In the genomic region with DNA sequence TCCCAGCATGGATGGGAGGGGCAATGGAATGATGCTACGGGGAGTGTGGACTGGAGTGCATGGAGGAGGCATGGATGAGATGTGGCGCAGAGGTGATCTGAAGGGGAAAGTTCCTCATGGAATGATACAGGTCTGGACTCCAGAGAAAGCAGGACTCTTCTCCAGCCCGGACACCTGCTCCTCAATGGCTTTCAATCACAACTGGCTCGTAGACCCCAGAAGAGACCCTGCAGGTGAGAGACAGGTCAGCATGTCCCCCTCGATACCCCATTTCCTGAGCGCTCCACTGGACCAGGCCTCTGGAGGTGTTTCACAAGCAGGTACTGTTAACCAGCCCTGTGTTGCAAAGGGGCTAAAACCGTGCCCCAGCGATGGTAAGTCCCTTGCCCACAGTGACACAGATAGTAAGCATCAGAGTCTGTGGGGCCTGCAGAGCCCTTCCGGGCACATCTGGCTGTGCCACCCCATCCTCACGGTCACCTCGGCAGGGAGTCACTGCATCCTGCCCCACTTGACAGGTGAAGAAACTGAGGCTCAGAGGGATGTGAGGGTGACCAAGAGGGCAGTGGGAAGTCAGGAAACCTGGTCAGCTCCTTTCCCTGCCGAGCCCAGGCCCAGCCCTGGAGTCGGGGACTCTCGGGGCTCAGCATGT, we compare ENCODE assay signal across 3 cellular contexts.
TF ChIP-seq lines count a peak whose summit lies in the region.

No MANE protein-coding gene starts in this region.

TF ChIP-seq in SK-N-SH treated with all-trans-retinoic acid at 6 μM for 48 hours, 23 proteins besides CTCF, POLR2A, EP300 and RAD21:
- TF ChIP-seq, protein P1, sequence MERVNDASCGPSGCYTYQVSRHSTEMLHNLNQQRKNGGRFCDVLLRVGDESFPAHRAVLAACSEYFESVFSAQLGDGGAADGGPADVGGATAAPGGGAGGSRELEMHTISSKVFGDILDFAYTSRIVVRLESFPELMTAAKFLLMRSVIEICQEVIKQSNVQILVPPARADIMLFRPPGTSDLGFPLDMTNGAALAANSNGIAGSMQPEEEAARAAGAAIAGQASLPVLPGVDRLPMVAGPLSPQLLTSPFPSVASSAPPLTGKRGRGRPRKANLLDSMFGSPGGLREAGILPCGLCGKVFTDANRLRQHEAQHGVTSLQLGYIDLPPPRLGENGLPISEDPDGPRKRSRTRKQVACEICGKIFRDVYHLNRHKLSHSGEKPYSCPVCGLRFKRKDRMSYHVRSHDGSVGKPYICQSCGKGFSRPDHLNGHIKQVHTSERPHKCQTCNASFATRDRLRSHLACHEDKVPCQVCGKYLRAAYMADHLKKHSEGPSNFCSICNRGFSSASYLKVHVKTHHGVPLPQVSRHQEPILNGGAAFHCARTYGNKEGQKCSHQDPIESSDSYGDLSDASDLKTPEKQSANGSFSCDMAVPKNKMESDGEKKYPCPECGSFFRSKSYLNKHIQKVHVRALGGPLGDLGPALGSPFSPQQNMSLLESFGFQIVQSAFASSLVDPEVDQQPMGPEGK (CRISPR knock-in tag; IDR thresholded peaks at IDR 0.05; ENCODE audit: borderline replicate concordance) = no peak
- TF ChIP-seq GLIS3 (CRISPR knock-in tag; IDR thresholded peaks at IDR 0.05) (no peak), ZNF70 (CRISPR knock-in tag; IDR thresholded peaks at IDR 0.05) (no peak), CSDC2 (CRISPR knock-in tag; IDR thresholded peaks at IDR 0.05) (no peak), ZFP3 (CRISPR knock-in tag; IDR thresholded peaks at IDR 0.05) (no peak), TCF4 (CRISPR knock-in tag; IDR thresholded peaks at IDR 0.05; ENCODE audit: borderline replicate concordance) (no peak), BACH2 (CRISPR knock-in tag; IDR thresholded peaks at IDR 0.05; ENCODE audit: borderline replicate concordance) (no peak), RARB (CRISPR knock-in tag; IDR thresholded peaks at IDR 0.05) (no peak), SNAI2 (CRISPR knock-in tag; IDR thresholded peaks at IDR 0.05) (no peak), OSR1 (CRISPR knock-in tag; IDR thresholded peaks at IDR 0.05) (no peak)

TF ChIP-seq in SK-N-SH, 30 proteins besides CTCF, POLR2A, EP300 and RAD21 (continues in another document):
- TF ChIP-seq RFX5 (IDR thresholded peaks at IDR 0.05; ENCODE audit: low read length) = no peak
- no peak for TF ChIP-seq GATA2 (CRISPR knock-in tag; IDR thresholded peaks at IDR 0.05)
- TF ChIP-seq, protein P2, sequence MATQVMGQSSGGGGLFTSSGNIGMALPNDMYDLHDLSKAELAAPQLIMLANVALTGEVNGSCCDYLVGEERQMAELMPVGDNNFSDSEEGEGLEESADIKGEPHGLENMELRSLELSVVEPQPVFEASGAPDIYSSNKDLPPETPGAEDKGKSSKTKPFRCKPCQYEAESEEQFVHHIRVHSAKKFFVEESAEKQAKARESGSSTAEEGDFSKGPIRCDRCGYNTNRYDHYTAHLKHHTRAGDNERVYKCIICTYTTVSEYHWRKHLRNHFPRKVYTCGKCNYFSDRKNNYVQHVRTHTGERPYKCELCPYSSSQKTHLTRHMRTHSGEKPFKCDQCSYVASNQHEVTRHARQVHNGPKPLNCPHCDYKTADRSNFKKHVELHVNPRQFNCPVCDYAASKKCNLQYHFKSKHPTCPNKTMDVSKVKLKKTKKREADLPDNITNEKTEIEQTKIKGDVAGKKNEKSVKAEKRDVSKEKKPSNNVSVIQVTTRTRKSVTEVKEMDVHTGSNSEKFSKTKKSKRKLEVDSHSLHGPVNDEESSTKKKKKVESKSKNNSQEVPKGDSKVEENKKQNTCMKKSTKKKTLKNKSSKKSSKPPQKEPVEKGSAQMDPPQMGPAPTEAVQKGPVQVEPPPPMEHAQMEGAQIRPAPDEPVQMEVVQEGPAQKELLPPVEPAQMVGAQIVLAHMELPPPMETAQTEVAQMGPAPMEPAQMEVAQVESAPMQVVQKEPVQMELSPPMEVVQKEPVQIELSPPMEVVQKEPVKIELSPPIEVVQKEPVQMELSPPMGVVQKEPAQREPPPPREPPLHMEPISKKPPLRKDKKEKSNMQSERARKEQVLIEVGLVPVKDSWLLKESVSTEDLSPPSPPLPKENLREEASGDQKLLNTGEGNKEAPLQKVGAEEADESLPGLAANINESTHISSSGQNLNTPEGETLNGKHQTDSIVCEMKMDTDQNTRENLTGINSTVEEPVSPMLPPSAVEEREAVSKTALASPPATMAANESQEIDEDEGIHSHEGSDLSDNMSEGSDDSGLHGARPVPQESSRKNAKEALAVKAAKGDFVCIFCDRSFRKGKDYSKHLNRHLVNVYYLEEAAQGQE (IDR thresholded peaks at IDR 0.05; ENCODE audit: low read depth, low read length) = no peak
- TF ChIP-seq, protein P3, sequence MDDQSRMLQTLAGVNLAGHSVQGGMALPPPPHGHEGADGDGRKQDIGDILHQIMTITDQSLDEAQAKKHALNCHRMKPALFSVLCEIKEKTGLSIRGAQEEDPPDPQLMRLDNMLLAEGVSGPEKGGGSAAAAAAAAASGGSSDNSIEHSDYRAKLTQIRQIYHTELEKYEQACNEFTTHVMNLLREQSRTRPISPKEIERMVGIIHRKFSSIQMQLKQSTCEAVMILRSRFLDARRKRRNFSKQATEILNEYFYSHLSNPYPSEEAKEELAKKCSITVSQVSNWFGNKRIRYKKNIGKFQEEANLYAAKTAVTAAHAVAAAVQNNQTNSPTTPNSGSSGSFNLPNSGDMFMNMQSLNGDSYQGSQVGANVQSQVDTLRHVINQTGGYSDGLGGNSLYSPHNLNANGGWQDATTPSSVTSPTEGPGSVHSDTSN (IDR thresholded peaks at IDR 0.05) = no peak
- TF ChIP-seq RCOR1 (IDR thresholded peaks at IDR 0.05; ENCODE audit: low read length) = no peak
- no peak for TF ChIP-seq YY1 (IDR thresholded peaks at IDR 0.05; ENCODE audit: low read depth)
- no peak for TF ChIP-seq TCF12 (IDR thresholded peaks at IDR 0.05)
- TF ChIP-seq SMC3 (IDR thresholded peaks at IDR 0.05; ENCODE audit: low read depth, low read length) = no peak
- TF ChIP-seq TEAD4 (IDR thresholded peaks at IDR 0.05; ENCODE audit: borderline replicate concordance, insufficient read depth) = no peak
- TF ChIP-seq, protein P4, sequence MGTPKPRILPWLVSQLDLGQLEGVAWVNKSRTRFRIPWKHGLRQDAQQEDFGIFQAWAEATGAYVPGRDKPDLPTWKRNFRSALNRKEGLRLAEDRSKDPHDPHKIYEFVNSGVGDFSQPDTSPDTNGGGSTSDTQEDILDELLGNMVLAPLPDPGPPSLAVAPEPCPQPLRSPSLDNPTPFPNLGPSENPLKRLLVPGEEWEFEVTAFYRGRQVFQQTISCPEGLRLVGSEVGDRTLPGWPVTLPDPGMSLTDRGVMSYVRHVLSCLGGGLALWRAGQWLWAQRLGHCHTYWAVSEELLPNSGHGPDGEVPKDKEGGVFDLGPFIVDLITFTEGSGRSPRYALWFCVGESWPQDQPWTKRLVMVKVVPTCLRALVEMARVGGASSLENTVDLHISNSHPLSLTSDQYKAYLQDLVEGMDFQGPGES (IDR thresholded peaks at IDR 0.05; ENCODE audit: low read depth, low read length) = no peak
- TF ChIP-seq NRF1 (IDR thresholded peaks at IDR 0.05; ENCODE audit: low read depth, low read length) = no peak
- TF ChIP-seq, protein P5, sequence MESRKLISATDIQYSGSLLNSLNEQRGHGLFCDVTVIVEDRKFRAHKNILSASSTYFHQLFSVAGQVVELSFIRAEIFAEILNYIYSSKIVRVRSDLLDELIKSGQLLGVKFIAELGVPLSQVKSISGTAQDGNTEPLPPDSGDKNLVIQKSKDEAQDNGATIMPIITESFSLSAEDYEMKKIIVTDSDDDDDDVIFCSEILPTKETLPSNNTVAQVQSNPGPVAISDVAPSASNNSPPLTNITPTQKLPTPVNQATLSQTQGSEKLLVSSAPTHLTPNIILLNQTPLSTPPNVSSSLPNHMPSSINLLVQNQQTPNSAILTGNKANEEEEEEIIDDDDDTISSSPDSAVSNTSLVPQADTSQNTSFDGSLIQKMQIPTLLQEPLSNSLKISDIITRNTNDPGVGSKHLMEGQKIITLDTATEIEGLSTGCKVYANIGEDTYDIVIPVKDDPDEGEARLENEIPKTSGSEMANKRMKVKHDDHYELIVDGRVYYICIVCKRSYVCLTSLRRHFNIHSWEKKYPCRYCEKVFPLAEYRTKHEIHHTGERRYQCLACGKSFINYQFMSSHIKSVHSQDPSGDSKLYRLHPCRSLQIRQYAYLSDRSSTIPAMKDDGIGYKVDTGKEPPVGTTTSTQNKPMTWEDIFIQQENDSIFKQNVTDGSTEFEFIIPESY (IDR thresholded peaks at IDR 0.05; ENCODE audit: borderline replicate concordance, low read depth) = no peak
- no peak for TF ChIP-seq GABPA (IDR thresholded peaks at IDR 0.05; ENCODE audit: low read depth)
- TF ChIP-seq CHD2 (IDR thresholded peaks at IDR 0.05; ENCODE audit: low read length, partially characterized antibody) = no peak

TF ChIP-seq in IMR-90, 13 proteins besides CTCF, POLR2A, EP300 and RAD21:
- no peak for TF ChIP-seq RCOR1 (IDR thresholded peaks at IDR 0.05; ENCODE audit: insufficient replicate concordance, low read length)
- TF ChIP-seq, protein P6, sequence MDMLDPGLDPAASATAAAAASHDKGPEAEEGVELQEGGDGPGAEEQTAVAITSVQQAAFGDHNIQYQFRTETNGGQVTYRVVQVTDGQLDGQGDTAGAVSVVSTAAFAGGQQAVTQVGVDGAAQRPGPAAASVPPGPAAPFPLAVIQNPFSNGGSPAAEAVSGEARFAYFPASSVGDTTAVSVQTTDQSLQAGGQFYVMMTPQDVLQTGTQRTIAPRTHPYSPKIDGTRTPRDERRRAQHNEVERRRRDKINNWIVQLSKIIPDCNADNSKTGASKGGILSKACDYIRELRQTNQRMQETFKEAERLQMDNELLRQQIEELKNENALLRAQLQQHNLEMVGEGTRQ (IDR thresholded peaks at IDR 0.05; ENCODE audit: low read depth, low read length) = no peak
- no peak for TF ChIP-seq CEBPB (IDR thresholded peaks at IDR 0.05; ENCODE audit: low read depth, low read length)
- TF ChIP-seq MXI1 (IDR thresholded peaks at IDR 0.05; ENCODE audit: borderline replicate concordance, low read depth, low read length) = no peak
- TF ChIP-seq RFX5 (IDR thresholded peaks at IDR 0.05; ENCODE audit: low read depth, low read length) = no peak
- TF ChIP-seq CHD1 (IDR thresholded peaks at IDR 0.05; ENCODE audit: low read depth, low read length) = no peak
- no peak for TF ChIP-seq MAZ (IDR thresholded peaks at IDR 0.05; ENCODE audit: borderline replicate concordance, low read depth, low read length)
- TF ChIP-seq, protein P7, sequence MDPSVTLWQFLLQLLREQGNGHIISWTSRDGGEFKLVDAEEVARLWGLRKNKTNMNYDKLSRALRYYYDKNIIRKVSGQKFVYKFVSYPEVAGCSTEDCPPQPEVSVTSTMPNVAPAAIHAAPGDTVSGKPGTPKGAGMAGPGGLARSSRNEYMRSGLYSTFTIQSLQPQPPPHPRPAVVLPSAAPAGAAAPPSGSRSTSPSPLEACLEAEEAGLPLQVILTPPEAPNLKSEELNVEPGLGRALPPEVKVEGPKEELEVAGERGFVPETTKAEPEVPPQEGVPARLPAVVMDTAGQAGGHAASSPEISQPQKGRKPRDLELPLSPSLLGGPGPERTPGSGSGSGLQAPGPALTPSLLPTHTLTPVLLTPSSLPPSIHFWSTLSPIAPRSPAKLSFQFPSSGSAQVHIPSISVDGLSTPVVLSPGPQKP (IDR thresholded peaks at IDR 0.05; ENCODE audit: borderline replicate concordance, low read depth, low read length) = no peak
- TF ChIP-seq SMC3 (IDR thresholded peaks at IDR 0.05; ENCODE audit: low read depth, low read length) = no peak
- no peak for TF ChIP-seq MAFK (IDR thresholded peaks at IDR 0.05; ENCODE audit: low read depth, low read length)
- TF ChIP-seq FOS (IDR thresholded peaks at IDR 0.05; ENCODE audit: low read depth, low read length) = no peak
- TF ChIP-seq BHLHE40 (IDR thresholded peaks at IDR 0.05; ENCODE audit: low read depth, low read length) = no peak
- TF ChIP-seq NFE2L2 (IDR thresholded peaks at IDR 0.05; ENCODE audit: low read depth, low read length) = no peak
